ENCODE assay signal across 16 cellular contexts in genomic region chr3:172148702-172149565, GRCh38.
DNase-seq lines count a peak whose midpoint lies in the region; ATAC-seq, FAIRE-seq and TF ChIP-seq lines count a peak whose summit lies in the region.
"Had no signal": no experiment of that assay in that cellular context is flagged by ENCODE, and none has a peak within 500 bp of the region (broad histone marks: within the 10 kb centered on the region; RNA-seq: fewer than 3 reads in every experiment).

No MANE protein-coding gene starts in this region.

- H2AFZ ChIP-seq in GM23248 (no peak overlapping the region), SK-N-SH (ENCODE audit: low read depth) (no peak overlapping the region)

- H3K4me3 Mint-ChIP-seq in mesothelial cell of epicardium, result no peak overlapping the region
- H3K4me3 Mint-ChIP-seq: activated B cell treated with CpG ODN at 0.5 μM for 24 hours had no signal

- in situ Hi-C loops in GM23248 (cut with MboI), result no loop called here

- TF ChIP-seq RAD21 in A549 (conservative IDR thresholded peaks at IDR 0.05 in 1 of 2, IDR thresholded peaks at IDR 0.05 in 1 of 2) (no peak), SK-N-SH (IDR thresholded peaks at IDR 0.05; ENCODE audit: low read length) (no peak)

- no peak for ATAC-seq in A549
- ATAC-seq in GM19023 (IDR thresholded peaks at IDR 0.05; ENCODE audit: unreplicated experiment), result no peak

- no peak for TF ChIP-seq POLR2A in A549 (IDR thresholded peaks at IDR 0.05; ENCODE audit: low read length)

- H3K27ac ChIP-seq in A549, result peak overlapping the region; percentile 46 to 77
- peak overlapping the region; percentile 5 for H3K27ac ChIP-seq in GM23248
- H3K27ac ChIP-seq in SK-N-SH (ENCODE audit: low read depth in 2 of 2, low read length in 1 of 2), result peak overlapping the region; percentile 16 to 51; a peak in 3 of 4 replicates
- H3K27ac ChIP-seq: prostate gland, thoracic aorta had no signal

- H3K9me3 ChIP-seq in A549 (peaks cover 4% of the 10 kb centered on the region; the same call in 2 of the 3 replicates), GM23248 (ENCODE audit: low read depth) (no peaks in the 10 kb centered on the region), SK-N-SH (no peaks in the 10 kb centered on the region)
- H3K9me3 ChIP-seq: HAP-1, prostate gland, thoracic aorta had no signal

- H4K20me1 ChIP-seq in GM23248 (ENCODE audit: insufficient read depth) (no peaks in the 10 kb centered on the region), SK-N-SH (ENCODE audit: insufficient read depth) (no peaks in the 10 kb centered on the region)

- FAIRE-seq in A549 (lab: Jason Lieb, UNC), result no peak

- POLR2A ChIA-PET in A549 (lab: Yijun Ruan, JAX), result interaction anchor here (1.1 kb wide), 1 partner anchor 19 kb away, joined by 3 read pairs; no protein-coding TSS in a partner anchor
- POLR2A ChIA-PET in SK-N-SH (lab: Yijun Ruan, JAX), result no interaction called here

- H3K27ac Mint-ChIP-seq in mesothelial cell of epicardium, result peak overlapping the region; percentile 54
- H3K27ac Mint-ChIP-seq: activated B cell treated with CpG ODN at 0.5 μM for 24 hours had no signal

- H3K4me3 ChIP-seq in A549, result no peak overlapping the region
- no peak overlapping the region for H3K4me3 ChIP-seq in GM23248
- no peak overlapping the region for H3K4me3 ChIP-seq in SK-N-SH (ENCODE audit: low read depth in 2 of 2, low read length in 1 of 2)
- H3K4me3 ChIP-seq: HAP-1, prostate gland, thoracic aorta had no signal

- H3F3A ChIP-seq in GM23248 (ENCODE audit: insufficient read depth) (peaks cover 70% of the 10 kb centered on the region), SK-N-SH (replicated peaks; ENCODE audit: insufficient read depth) (peaks cover 45% of the 10 kb centered on the region)

- no peak for DNase-seq in A549 (ENCODE audit: low read depth in 1 of 2, low spot score in 1 of 2)
- no peak for DNase-seq in GM23248
- DNase-seq in SK-N-SH, result no peak
- DNase-seq in mesothelial cell of epicardium (ENCODE audit: low spot score in 2 of 2, unreplicated experiment in 2 of 2), result no peak
- no peak for DNase-seq in cortex of kidney (lab: John Stamatoyannopoulos, UW)
- DNase-seq in cerebellar cortex (ENCODE audit: low spot score), result no peak
- no peak for DNase-seq in NCI-H128 (lab: John Stamatoyannopoulos, UW; ENCODE audit: unreplicated experiment)
- DNase-seq: activated B cell treated with CpG ODN at 0.5 μM for 24 hours; activated naive CD4-positive, alpha-beta T cell treated with anti-CD3 and anti-CD28 coated beads, Interleukin-2, amount 50 U/mL, for 16 hours; caudate nucleus; DMS153; NCI-H2081 had no signal

- H3K27me3 Mint-ChIP-seq in mesothelial cell of epicardium (ENCODE audit: low read depth), result no peaks in the 10 kb centered on the region

- peaks cover 62% of the 10 kb centered on the region for H3K4me1 Mint-ChIP-seq in mesothelial cell of epicardium

- TF ChIP-seq EP300 in A549 (IDR thresholded peaks at IDR 0.05) (no peak), SK-N-SH (IDR thresholded peaks at IDR 0.05; ENCODE audit: borderline replicate concordance in 1 of 2, low read depth in 1 of 2, low read length in 1 of 2) (no peak)

- peaks cover 4% of the 10 kb centered on the region for H3K9me3 Mint-ChIP-seq in mesothelial cell of epicardium
- H3K9me3 Mint-ChIP-seq: activated B cell treated with CpG ODN at 0.5 μM for 24 hours had no signal

- no peaks in the 10 kb centered on the region for H3K9me2 ChIP-seq in GM23248 (ENCODE audit: insufficient read depth)
- H3K9me2 ChIP-seq in SK-N-SH, result no peaks in the 10 kb centered on the region

- H3K36me3 ChIP-seq in GM23248 (ENCODE audit: low read depth) (0 out of 2 replicates have a peak, but pooled peaks cover 2% of the 10 kb centered on the region), SK-N-SH (replicated peaks in 1 of 2; ENCODE audit: control insufficient read depth in 1 of 2, insufficient read depth in 2 of 2, low read length in 1 of 2) (peaks cover 0 to 28% of the 10 kb centered on the region in 2 experiments)
- H3K36me3 ChIP-seq: HAP-1, prostate gland, thoracic aorta had no signal

- H3K36me3 Mint-ChIP-seq in mesothelial cell of epicardium, result peaks cover 8% of the 10 kb centered on the region

- H3K4me2 ChIP-seq in A549, result peak overlapping the region; percentile 15; the same call in 1 of the 3 replicates
- H3K4me2 ChIP-seq in GM23248 (ENCODE audit: unreplicated experiment), result peak overlapping the region; percentile 1
- H3K4me2 ChIP-seq in SK-N-SH, result peak overlapping the region; percentile 13; the same call in 1 of the 2 replicates

- H3K4me1 ChIP-seq in A549 (peaks cover 79% of the 10 kb centered on the region), GM23248 (ENCODE audit: insufficient read depth) (peaks cover 44% of the 10 kb centered on the region), SK-N-SH (ENCODE audit: control insufficient read depth in 1 of 2, insufficient read depth in 2 of 2, low read depth in 1 of 2, low read length in 1 of 2) (peaks cover 22 to 39% of the 10 kb centered on the region in 2 experiments)
- H3K4me1 ChIP-seq: HAP-1 had no signal

- H3K79me2 ChIP-seq in GM23248 (ENCODE audit: insufficient read depth), result peaks cover 96% of the 10 kb centered on the region
- peaks cover 94% of the 10 kb centered on the region for H3K79me2 ChIP-seq in SK-N-SH (ENCODE audit: insufficient read depth)

- TF ChIP-seq CTCF in A549 (IDR thresholded peaks at IDR 0.05) (no peak), SK-N-SH (IDR thresholded peaks at IDR 0.05) (no peak), mesothelial cell of epicardium (IDR thresholded peaks at IDR 0.05; ENCODE audit: unreplicated experiment) (no peak)

- H3K27me3 ChIP-seq in GM23248 (replicated peaks; ENCODE audit: insufficient read depth), result no peaks in the 10 kb centered on the region
- no peaks in the 10 kb centered on the region for H3K27me3 ChIP-seq in SK-N-SH (ENCODE audit: insufficient read depth)

- CTCF ChIA-PET in A549 (lab: Yijun Ruan, JAX), result no interaction called here
- CTCF ChIA-PET in SK-N-SH (lab: Yijun Ruan, JAX), result no interaction called here

- 91% methylated on average over 3 of the region's 3 CpGs for WGBS in A549 (ENCODE audit: missing lambda C conversion rate)
- WGBS in GM23248 (ENCODE audit: low coverage in 1 of 2, low lambda C conversion rate in 2 of 2, missing lambda C conversion rate in 2 of 2), 2 experiments, result 92 to 100% methylated on average over 3 of the region's 3 CpGs
- 97% methylated on average over 3 of the region's 3 CpGs for WGBS in SK-N-SH (ENCODE audit: low lambda C conversion rate)

- H3K9ac ChIP-seq in GM23248, result no peak overlapping the region
- H3K9ac ChIP-seq in SK-N-SH, result no peak overlapping the region

TF ChIP-seq in A549, 52 proteins besides CTCF, POLR2A, EP300 and RAD21:
- TF ChIP-seq HOXB5 (CRISPR knock-in tag; IDR thresholded peaks at IDR 0.05) (no peak), MYC (IDR thresholded peaks at IDR 0.05; ENCODE audit: borderline replicate concordance, low read length) (no peak), JUN (IDR thresholded peaks at IDR 0.05) (no peak), SREBF2 (IDR thresholded peaks at IDR 0.05) (no peak), HDAC2 (IDR thresholded peaks at IDR 0.05) (no peak), MAX (IDR thresholded peaks at IDR 0.05) (no peak), TP53 (CRISPR knock-in tag; IDR thresholded peaks at IDR 0.05) (no peak)

TF ChIP-seq in SK-N-SH, 30 proteins besides CTCF, POLR2A, EP300 and RAD21:
- TF ChIP-seq SMC3 (IDR thresholded peaks at IDR 0.05; ENCODE audit: low read depth, low read length), result no peak
- no peak for TF ChIP-seq FOXM1 (IDR thresholded peaks at IDR 0.05; ENCODE audit: low read depth)
- no peak for TF ChIP-seq IRF3 (IDR thresholded peaks at IDR 0.05; ENCODE audit: low read depth, low read length)
- TF ChIP-seq NRF1 (IDR thresholded peaks at IDR 0.05; ENCODE audit: low read depth, low read length), result no peak
- TF ChIP-seq GATA2 (CRISPR knock-in tag; IDR thresholded peaks at IDR 0.05), result no peak
- no peak for TF ChIP-seq JUND (IDR thresholded peaks at IDR 0.05)
- TF ChIP-seq RXRA (IDR thresholded peaks at IDR 0.05; ENCODE audit: borderline replicate concordance, low read depth), result no peak
- TF ChIP-seq REST (IDR thresholded peaks at IDR 0.05; ENCODE audit: low read depth, low read length), result no peak
- TF ChIP-seq GABPA (IDR thresholded peaks at IDR 0.05; ENCODE audit: low read depth), result no peak

Comparison
In these comparisons a context has a peak if more than half of its experiments do, and no peak if none do; other contexts are left out.
1. H3K27ac ChIP-seq: peak in every context shown above with its lines; median percentile 62 in A549; 34 in SK-N-SH; 5 in GM23248.